ENCODE assay signal across 31 cellular contexts in genomic region chr12:60920841-60921495, GRCh38.
DNase-seq lines count a peak whose midpoint lies in the region; ATAC-seq, FAIRE-seq and TF ChIP-seq lines count a peak whose summit lies in the region.
"Had no signal": no experiment of that assay in that cellular context is flagged by ENCODE, and none has a peak within 500 bp of the region (broad histone marks: within the 10 kb centered on the region; RNA-seq: fewer than 3 reads in every experiment).

No MANE protein-coding gene starts in this region.

- ATAC-seq in A549 (no peak), GM18858 (IDR thresholded peaks at IDR 0.05; ENCODE audit: unreplicated experiment) (no peak)
- ATAC-seq: naive thymus-derived CD4-positive, alpha-beta T cell; psoas muscle had no signal

- H3K4me3 ChIP-seq in A549 (no peak overlapping the region), astrocyte of the spinal cord (ENCODE audit: low read depth, low read length) (no peak overlapping the region), fibroblast of mammary gland (ENCODE audit: control insufficient read depth, low read depth, low read length) (no peak overlapping the region)
- H3K4me3 ChIP-seq: esophagus muscularis mucosa, psoas muscle, sigmoid colon, SJSA1, tibial artery had no signal

- no peaks in the 10 kb centered on the region for H3K9me3 ChIP-seq in A549
- H3K9me3 ChIP-seq: esophagus muscularis mucosa, psoas muscle, sigmoid colon, SJSA1, tibial artery had no signal

- TF ChIP-seq CTCF in A549 (IDR thresholded peaks at IDR 0.05) (no peak), astrocyte of the spinal cord (IDR thresholded peaks at IDR 0.05; ENCODE audit: low read depth, low read length) (no peak), fibroblast of mammary gland (conservative IDR thresholded peaks at IDR 0.05; ENCODE audit: control insufficient read depth, insufficient read depth, low read depth, low read length) (no peak)

- in situ Hi-C loops in astrocyte of the spinal cord (cut with HindIII; ENCODE audit: low sequenced_read_pairs), result no loop called here

- H3K27ac ChIP-seq in A549, result no peak overlapping the region
- H3K27ac ChIP-seq: esophagus muscularis mucosa, psoas muscle, sigmoid colon, SJSA1, tibial artery had no signal

- no peak overlapping the region for H3K4me2 ChIP-seq in A549

- POLR2A ChIA-PET in A549 (lab: Yijun Ruan, JAX), result no interaction called here

- TF ChIP-seq RAD21 in A549 (conservative IDR thresholded peaks at IDR 0.05 in 1 of 2, IDR thresholded peaks at IDR 0.05 in 1 of 2), result no peak

- TF ChIP-seq EP300 in A549 (IDR thresholded peaks at IDR 0.05), result no peak

- WGBS in A549 (ENCODE audit: missing lambda C conversion rate), result 45% methylated on average over 2 of the region's 2 CpGs

- CTCF ChIA-PET in A549 (lab: Yijun Ruan, JAX), result no interaction called here

- DNase-seq in A549 (ENCODE audit: low read depth in 1 of 2, low spot score in 1 of 2), result peak in 1 of 2 experiments; percentile 14
- peak; percentile 42 for DNase-seq in HCEC 1CT
- peak; percentile 5 for DNase-seq in astrocyte of the spinal cord (ENCODE audit: low read depth, low spot score)
- DNase-seq in fibroblast of mammary gland (ENCODE audit: low read depth), result peak; percentile 2
- DNase-seq in hepatic stellate cell (ENCODE audit: low spot score), result no peak
- DNase-seq in MV-4-11 (lab: John Stamatoyannopoulos, UW), result no peak
- DNase-seq: activated B cell treated with CpG ODN at 0.5 μM for 24 hours; activated gamma-delta T cell; activated naive CD8-positive, alpha-beta T cell treated with anti-CD3 and anti-CD28 coated beads for 36 hours; activated T-cell treated with anti-CD3 and anti-CD28 coated beads, Interleukin-2, amount 50 U/mL, for 24 hours; aorta; CD4-positive, CD25-positive, alpha-beta regulatory T cell; central memory CD4-positive, alpha-beta T cell; GOT3; Kasumi-1; kidney glomerular epithelial cell; midbrain; naive thymus-derived CD4-positive, alpha-beta T cell; NCI-H1048; NCI-H1694; NCI-H510A; psoas muscle; sigmoid colon; stimulated activated CD4-positive, alpha-beta T cell treated with anti-CD3 and anti-CD28 coated beads, Interleukin-4, amount 100 ng/mL, for 1 hour; T-helper 1 cell; tibial artery had no signal

- TF ChIP-seq POLR2A in A549 (IDR thresholded peaks at IDR 0.05; ENCODE audit: low read length), result no peak

- H3K4me1 ChIP-seq in A549, result no peaks in the 10 kb centered on the region
- H3K4me1 ChIP-seq: esophagus muscularis mucosa, psoas muscle, sigmoid colon, SJSA1 had no signal

- no peak for FAIRE-seq in A549 (lab: Jason Lieb, UNC)
- FAIRE-seq: GM18507, GM19239 had no signal

TF ChIP-seq in A549, 52 proteins besides CTCF, POLR2A, EP300 and RAD21:
- TF ChIP-seq SMC3 (IDR thresholded peaks at IDR 0.05), result no peak
- peak; percentile 73 for TF ChIP-seq MAFK (IDR thresholded peaks at IDR 0.05; ENCODE audit: partially characterized antibody)
- TF ChIP-seq SREBF2 (IDR thresholded peaks at IDR 0.05), result no peak
- peak; percentile 88 for TF ChIP-seq NFE2L2 (conservative IDR thresholded peaks at IDR 0.05; ENCODE audit: low read length)

Comparison
In these comparisons a context has a peak if more than half of its experiments do, and no peak if none do; other contexts are left out.
1. DNase-seq: peak in HCEC 1CT (single experiment), astrocyte of the spinal cord (single experiment) and fibroblast of mammary gland (single experiment); none in hepatic stellate cell (single experiment) and MV-4-11 (single experiment).